8 cellular contexts compared by ENCODE assay signal in the genomic region with DNA sequence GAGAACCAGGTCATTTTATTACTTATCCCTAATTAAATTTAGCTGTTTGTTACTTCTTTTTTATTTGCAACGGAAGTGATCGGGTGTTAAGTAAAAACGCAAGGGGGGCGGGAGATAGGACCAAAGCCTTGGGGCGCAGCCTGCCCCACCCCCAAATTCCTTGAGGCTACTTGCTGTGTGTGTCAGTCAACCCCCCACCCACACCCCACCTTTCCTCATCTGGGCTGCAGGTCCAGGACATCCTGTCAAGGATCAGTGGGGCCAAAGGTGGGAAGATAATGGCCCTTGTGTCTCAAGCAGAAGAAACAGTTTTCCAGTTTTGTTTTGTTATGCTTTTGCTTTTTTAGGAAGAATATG. TPM values are rescaled to one million over a fixed set of nuclear protein-coding genes. Genes with fewer than 3 reads are reported as not detected.
DNase-seq lines count a peak whose midpoint lies in the region; ATAC-seq and TF ChIP-seq lines count a peak whose summit lies in the region.

No MANE protein-coding gene starts in this region.

- POLR2A ChIA-PET in CD4-positive, alpha-beta T cell (lab: Charles Lee) = interaction anchor here (0.6 to 4.5 kb wide), 6 partner anchors 11 to 480 kb away, joined by 3 to 23 read pairs (median 4); no protein-coding TSS in a partner anchor

- no peak overlapping the region for H2BK120ac ChIP-seq in neuronal stem cell (ENCODE audit: low read depth, low read length)

- H3K4me2 ChIP-seq in neuronal stem cell (ENCODE audit: insufficient read depth, low read length, poor library complexity, severe bottlenecking) = peak overlapping the region; percentile 97

- H2BK5ac ChIP-seq in neuronal stem cell (ENCODE audit: low read length) = no peak overlapping the region

- peak overlapping the region; percentile 95 for H3K27ac Mint-ChIP-seq in CD4-positive, alpha-beta T cell

- no peaks in the 10 kb centered on the region for H3K9me3 Mint-ChIP-seq in CD4-positive, alpha-beta T cell

- no peak for TF ChIP-seq POLR2A in Peyer's patch (IDR thresholded peaks at IDR 0.05)
- TF ChIP-seq POLR2A in esophagus muscularis mucosa (IDR thresholded peaks at IDR 0.05; ENCODE audit: low read depth) = no peak

- no peak for DNase-seq in CD4-positive, alpha-beta T cell
- DNase-seq in Peyer's patch (peak; percentile 33 to 73 (median 55)), esophagus muscularis mucosa (ENCODE audit: extremely low spot score) (no peak), neuronal stem cell (ENCODE audit: low spot score) (no peak), Kasumi-1 (lab: John Stamatoyannopoulos, UW) (no peak)

- H3K4me1 ChIP-seq in Peyer's patch (peaks cover 0 to 20% (median 5%) of the 10 kb centered on the region in 4 donors), esophagus muscularis mucosa (peaks cover 9 to 29% (median 24%) of the 10 kb centered on the region in 4 donors), neuronal stem cell (ENCODE audit: control insufficient read depth in 2 of 2, insufficient read depth in 1 of 2, low read depth in 1 of 2, low read length in 2 of 2) (peaks cover 4 to 17% of the 10 kb centered on the region in 2 donors)

- H3K4me1 Mint-ChIP-seq in CD4-positive, alpha-beta T cell (ENCODE audit: low read depth) = peaks cover 31% of the 10 kb centered on the region

- H4K91ac ChIP-seq in neuronal stem cell (ENCODE audit: low read depth, low read length, poor library complexity) = no peak overlapping the region

- H3K9me3 ChIP-seq in CD4-positive, alpha-beta T cell (ENCODE audit: control insufficient read depth, low read length) = no peaks in the 10 kb centered on the region
- H3K9me3 ChIP-seq in Peyer's patch = no peaks in the 10 kb centered on the region
- H3K9me3 ChIP-seq in esophagus muscularis mucosa = peaks cover 0 to 3% (median 0%) of the 10 kb centered on the region in 4 donors
- H3K9me3 ChIP-seq in neuronal stem cell (replicated peaks in 1 of 2; ENCODE audit: control insufficient read depth in 2 of 2, insufficient read depth in 1 of 2, low read depth in 1 of 2, low read length in 2 of 2) = no peaks in the 10 kb centered on the region

- 24% methylated on average over 5 of the region's 5 CpGs for WGBS in esophagus muscularis mucosa
- no CpG with 5 or more reads among the region's 5 CpGs for WGBS in neuronal stem cell (ENCODE audit: extremely low coverage in 2 of 2, insufficient read length in 2 of 2, insufficient replicate concordance in 1 of 2), 2 donors

- intact Hi-C loops in CD4-positive, alpha-beta T cell (cut with DNase I, micrococcal nuclease) = loop anchor here (2.0 to 10.0 kb wide), 7 partner anchors 55 to 600 kb away; no protein-coding TSS in a partner anchor
- intact Hi-C loops in esophagus muscularis mucosa (cut with DNase I) = loop anchor here (5.0 to 10.0 kb wide), 5 partner anchors 103 to 595 kb away; no protein-coding TSS in a partner anchor

- CTCF ChIA-PET in CD4-positive, alpha-beta T cell (lab: Charles Lee) = interaction anchor here (0.6 to 2.0 kb wide), 4 partner anchors 14 to 598 kb away, joined by 3 to 15 read pairs (median 6); no protein-coding TSS in a partner anchor

- no peak for TF ChIP-seq CTCF in CD4-positive, alpha-beta T cell (IDR thresholded peaks at IDR 0.05)
- TF ChIP-seq CTCF in Peyer's patch (IDR thresholded peaks at IDR 0.05) (no peak), esophagus muscularis mucosa (IDR thresholded peaks at IDR 0.05) (no peak)

- no peaks in the 10 kb centered on the region for H3K27me3 ChIP-seq in CD4-positive, alpha-beta T cell (ENCODE audit: control insufficient read depth, insufficient read depth, low read length)
- no peaks in the 10 kb centered on the region for H3K27me3 ChIP-seq in Peyer's patch
- no peaks in the 10 kb centered on the region for H3K27me3 ChIP-seq in esophagus muscularis mucosa
- peaks cover 0 to 25% (median 6%) of the 10 kb centered on the region in 3 experiments for H3K27me3 ChIP-seq in neuronal stem cell (ENCODE audit: control insufficient read depth in 3 of 3, insufficient read depth in 3 of 3, low read depth in 1 of 3, low read length in 3 of 3)

- ATAC-seq in CD4-positive, alpha-beta T cell (ENCODE audit: poor library complexity) = no peak
- ATAC-seq in GM18907 (IDR thresholded peaks at IDR 0.05; ENCODE audit: unreplicated experiment) (no peak), GM19467 (IDR thresholded peaks at IDR 0.05; ENCODE audit: unreplicated experiment) (no peak), HG02938 (IDR thresholded peaks at IDR 0.05; ENCODE audit: unreplicated experiment) (no peak)

- H2BK12ac ChIP-seq in neuronal stem cell (ENCODE audit: low read length) = no peak overlapping the region

- H3K4ac ChIP-seq in neuronal stem cell (ENCODE audit: low read length) = no peak overlapping the region

- H2AFZ ChIP-seq in neuronal stem cell (ENCODE audit: low read length) = peak overlapping the region; percentile 96

- H3K9ac ChIP-seq in neuronal stem cell (ENCODE audit: low read depth, low read length, poor library complexity) = no peak overlapping the region

- peaks cover 4% of the 10 kb centered on the region for H3K79me1 ChIP-seq in neuronal stem cell (ENCODE audit: low read depth, low read length)

- no peak overlapping the region for H3K18ac ChIP-seq in neuronal stem cell (ENCODE audit: low read length)

- no peak for TF ChIP-seq EP300 in esophagus muscularis mucosa (IDR thresholded peaks at IDR 0.05)

- H3K27me3 Mint-ChIP-seq in CD4-positive, alpha-beta T cell = no peaks in the 10 kb centered on the region

- no peak overlapping the region for H3K23ac ChIP-seq in neuronal stem cell (ENCODE audit: low read depth, low read length, poor library complexity)

- H4K8ac ChIP-seq in neuronal stem cell (ENCODE audit: low read depth, low read length) = no peak overlapping the region

- no peak overlapping the region for H2AK5ac ChIP-seq in neuronal stem cell (ENCODE audit: low read depth, low read length)

- H3K27ac ChIP-seq in CD4-positive, alpha-beta T cell (ENCODE audit: low read depth, low read length) = peak overlapping the region; percentile 79
- H3K27ac ChIP-seq in Peyer's patch = peak overlapping the region; percentile 97 to 100 (median 99)
- peak overlapping the region; percentile 99 to 100 (median 99) for H3K27ac ChIP-seq in esophagus muscularis mucosa (replicated peaks in 1 of 4)
- no peak overlapping the region for H3K27ac ChIP-seq in neuronal stem cell (replicated peaks; ENCODE audit: low read length)

- H2BK15ac ChIP-seq in neuronal stem cell (ENCODE audit: low read length) = no peak overlapping the region

- no peaks in the 10 kb centered on the region for H3K36me3 ChIP-seq in Peyer's patch
- H3K36me3 ChIP-seq in esophagus muscularis mucosa = no peaks in the 10 kb centered on the region
- no peaks in the 10 kb centered on the region for H3K36me3 ChIP-seq in neuronal stem cell (replicated peaks in 1 of 2; ENCODE audit: control insufficient read depth in 2 of 2, insufficient read depth in 2 of 2, low read length in 2 of 2)

- peaks cover 34% of the 10 kb centered on the region for H3K36me3 Mint-ChIP-seq in CD4-positive, alpha-beta T cell (ENCODE audit: low read depth)

- H3K4me3 ChIP-seq in Peyer's patch (peak overlapping the region; percentile 81 to 98 (median 96)), esophagus muscularis mucosa (peak overlapping the region; percentile 96 to 99 (median 97)), neuronal stem cell (ENCODE audit: low read length in 2 of 2) (peak overlapping the region; percentile 78 to 94)

- H3K14ac ChIP-seq in neuronal stem cell (ENCODE audit: low read length) = no peak overlapping the region

- H3K4me3 Mint-ChIP-seq in CD4-positive, alpha-beta T cell = peak overlapping the region; percentile 94

RNA-seq across cellular contexts. Expression of a gene that starts 1.2 kb away (rescaled TPM):
- total RNA-seq in CD4-positive, alpha-beta T cell = 100 to 1,000 TPM in 1 of 2 experiments, 10 to 100 TPM in 1; 93.1 to 101 TPM
- total RNA-seq in Peyer's patch (10 to 100 TPM; 22.2 to 32.2 (median 26.8) TPM), esophagus muscularis mucosa (10 to 100 TPM; 65.6 to 87.4 (median 78.5) TPM)
- 4.0 TPM for polyA plus RNA-seq in neuronal stem cell (2013, experiment 1 of 2)
- 4.4 TPM for polyA plus RNA-seq in neuronal stem cell (2013, experiment 2 of 2)

Comparison
In these comparisons a context has a peak if more than half of its experiments do, and no peak if none do; other contexts are left out.
1. DNase-seq: peak in Peyer's patch (3 of 3); none in CD4-positive, alpha-beta T cell (0 of 10), esophagus muscularis mucosa (single experiment), neuronal stem cell (single experiment) and Kasumi-1 (0 of 2).
2. Peak in every context shown above with its lines, with median percentiles within 50 percentile points of each other: H3K4me3 ChIP-seq.